Comparison of ENCODE assay signal across 10 cellular contexts in genomic region chr1:154752273-154753030, GRCh38.
DNase-seq lines count a peak whose midpoint lies in the region; ATAC-seq and TF ChIP-seq lines count a peak whose summit lies in the region.
"Had no signal": no experiment of that assay in that cellular context is flagged by ENCODE, and none has a peak within 500 bp of the region (broad histone marks: within the 10 kb centered on the region; RNA-seq: fewer than 3 reads in every experiment).

No MANE protein-coding gene starts in this region.

- H3K79me2 ChIP-seq in hepatocyte, result no peaks in the 10 kb centered on the region

- H3K27me3 ChIP-seq in BE2C (no peaks in the 10 kb centered on the region), hepatocyte (peaks cover 5% of the 10 kb centered on the region), MG63 (no peaks in the 10 kb centered on the region; the same call in 1 of the 2 replicates)
- H3K27me3 ChIP-seq: testis had no signal

- no peak for ATAC-seq in left lobe of liver
- no peak for ATAC-seq in HG03457 (IDR thresholded peaks at IDR 0.05; ENCODE audit: unreplicated experiment)
- ATAC-seq in HG03378 (IDR thresholded peaks at IDR 0.05; ENCODE audit: unreplicated experiment), result no peak

- no peak overlapping the region for H3K4me3 ChIP-seq in BE2C (ENCODE audit: low read depth, low read length)
- no peak overlapping the region for H3K4me3 ChIP-seq in hepatocyte
- H3K4me3 ChIP-seq in MG63, result no peak overlapping the region
- H3K4me3 ChIP-seq: testis had no signal

- H3K9me3 ChIP-seq in BE2C, result no peaks in the 10 kb centered on the region
- no peaks in the 10 kb centered on the region for H3K9me3 ChIP-seq in hepatocyte (ENCODE audit: low read depth)
- H3K9me3 ChIP-seq in MG63, result no peaks in the 10 kb centered on the region
- H3K9me3 ChIP-seq: testis had no signal

- no peaks in the 10 kb centered on the region for H4K20me1 ChIP-seq in hepatocyte (ENCODE audit: insufficient read depth, poor library complexity, severe bottlenecking)

- H3K4me2 ChIP-seq in hepatocyte, result no peak overlapping the region

- H3K9me2 ChIP-seq in hepatocyte (replicated peaks; ENCODE audit: insufficient read depth), result no peaks in the 10 kb centered on the region

- H2AFZ ChIP-seq in hepatocyte, result no peak overlapping the region

- DNase-seq in BE2C (no peak), left lobe of liver (ENCODE audit: low spot score) (peak; percentile 31), hepatocyte (ENCODE audit: low spot score) (no peak), MG63 (no peak)
- DNase-seq: kidney glomerular epithelial cell, testis had no signal

- H3K36me3 ChIP-seq in BE2C (no peaks in the 10 kb centered on the region), hepatocyte (replicated peaks; ENCODE audit: insufficient read depth, low read depth) (no peaks in the 10 kb centered on the region), MG63 (no peaks in the 10 kb centered on the region)

- TF ChIP-seq CTCF in BE2C (IDR thresholded peaks at IDR 0.05; ENCODE audit: low read depth, low read length), result peak; percentile 20; the same call in 1 of the 2 replicates
- peak; percentile 34 for TF ChIP-seq CTCF in GM12874 (IDR thresholded peaks at IDR 0.05; ENCODE audit: insufficient read depth, low read depth, low read length)
- TF ChIP-seq CTCF in VCaP (conservative IDR thresholded peaks at IDR 0.05), result peak; percentile 31; the same call in 1 of the 2 replicates
- no peak for TF ChIP-seq CTCF in hepatocyte (IDR thresholded peaks at IDR 0.05; ENCODE audit: poor library complexity)

- WGBS in hepatocyte (ENCODE audit: low lambda C conversion rate, missing lambda C conversion rate), result 81% methylated on average over 12 of the region's 12 CpGs

- H3K4me1 ChIP-seq in BE2C (peaks cover 25% of the 10 kb centered on the region), hepatocyte (ENCODE audit: insufficient read depth) (peaks cover 5% of the 10 kb centered on the region)
- H3K4me1 ChIP-seq: testis had no signal

- H3K27ac ChIP-seq in VCaP, result no peak overlapping the region
- H3K27ac ChIP-seq in hepatocyte, result no peak overlapping the region
- H3K27ac ChIP-seq: testis had no signal
